28 cellular contexts compared by ENCODE assay signal in the genomic region with DNA sequence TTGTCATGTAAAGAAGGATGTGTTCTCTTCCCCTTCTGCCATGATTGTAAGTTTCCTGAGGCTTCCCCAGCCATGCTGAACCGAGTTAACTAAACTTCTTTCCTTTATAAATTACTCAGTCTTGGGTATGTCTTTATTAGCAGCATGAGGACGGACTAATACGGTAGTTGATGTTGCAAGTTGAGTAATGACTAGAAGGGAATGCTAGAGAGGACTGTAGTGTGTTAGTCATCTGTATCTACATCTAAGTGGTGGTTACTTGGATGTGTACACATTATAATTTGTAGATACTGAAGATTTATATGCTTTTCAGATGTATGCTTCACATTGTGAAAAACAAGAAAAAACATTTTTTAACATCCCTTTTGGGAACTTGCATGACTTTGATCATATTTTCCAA.
"Had no signal": no experiment of that assay in that cellular context is flagged by ENCODE, and none has a peak within 500 bp of the region (broad histone marks: within the 10 kb centered on the region; RNA-seq: fewer than 3 reads in every experiment).

No MANE protein-coding gene starts in this region.

- H3K36me3 ChIP-seq: colonic mucosa, pancreas, prostate gland, suprapubic skin, tibial artery, upper lobe of right lung had no signal

- H3K27me3 Mint-ChIP-seq: activated CD8-positive, alpha-beta T cell treated with anti-CD3 and anti-CD28 coated beads for 36 hours; activated T-helper 17 cell treated with anti-CD3 and anti-CD28 coated beads, Interleukin-2, amount 50 U/mL, for 72 hours; naive thymus-derived CD8-positive, alpha-beta T cell; stimulated activated naive B cell treated with anti-CD40 and anti-IgM and Interleukin-4, amounts not matched to agents 10 μg/mL and 1 μg/mL and 100 μg/mL, for 72 hours; T-helper 17 cell had no signal

- ATAC-seq: activated CD8-positive, alpha-beta T cell treated with anti-CD3 and anti-CD28 coated beads for 36 hours; activated T-cell treated with anti-CD3 and anti-CD28 coated beads, Interleukin-2, amount 50 U/mL, for 4 hours; activated T-helper 17 cell treated with anti-CD3 and anti-CD28 coated beads, Interleukin-2, amount 50 U/mL, for 72 hours; left ventricle myocardium superior; naive thymus-derived CD8-positive, alpha-beta T cell; pancreas; sciatic nerve; stimulated activated naive B cell treated with anti-CD40 and anti-IgM and Interleukin-4, amounts not matched to agents 10 μg/mL and 1 μg/mL and 100 μg/mL, for 72 hours; T-helper 17 cell; upper lobe of right lung; WTC11 had no signal

- H3K9me3 ChIP-seq: pancreas, prostate gland, suprapubic skin, tibial artery, upper lobe of right lung had no signal

- DNase-seq: activated CD4-positive, alpha-beta T cell treated with anti-CD3 and anti-CD28 coated beads, Interleukin-2, amount 50 U/mL, for 1 hour; activated CD8-positive, alpha-beta T cell treated with anti-CD3 and anti-CD28 coated beads for 36 hours; activated gamma-delta T cell treated with Interleukin-2 at 50 U/mL for 16 hours; activated naive CD4-positive, alpha-beta T cell treated with anti-CD3 and anti-CD28 coated beads, Interleukin-2, amount 50 U/mL, for 16 hours; activated T-cell treated with anti-CD3 and anti-CD28 coated beads, Interleukin-2, amount 50 U/mL, for 4 hours; amygdala; colonic mucosa; effector CD8-positive, alpha-beta T cell; foreskin melanocyte; left ventricle myocardium superior; midbrain; naive thymus-derived CD8-positive, alpha-beta T cell; nucleus accumbens; pancreas; retina; stimulated activated CD4-positive, alpha-beta T cell treated with anti-CD3 and anti-CD28 coated beads, Interleukin-15, amount 100 ng/mL, for 24 hours; stimulated activated CD4-positive, alpha-beta T cell treated with anti-CD3 and anti-CD28 coated beads, Interleukin-2, amount 100 ng/mL, for 24 hours; stimulated activated naive B cell treated with anti-CD40 and anti-IgM and Interleukin-4, amounts not matched to agents 10 μg/mL and 1 μg/mL and 100 μg/mL, for 72 hours; SW 1271; T-helper 17 cell; tibial artery; upper lobe of right lung had no signal

- H3K36me3 Mint-ChIP-seq: naive thymus-derived CD8-positive, alpha-beta T cell; stimulated activated naive B cell treated with anti-CD40 and anti-IgM and Interleukin-4, amounts not matched to agents 10 μg/mL and 1 μg/mL and 100 μg/mL, for 72 hours; WTC11 had no signal

- H3K27ac ChIP-seq: colonic mucosa, pancreas, prostate gland, suprapubic skin, tibial artery, upper lobe of right lung had no signal

- H3K4me3 Mint-ChIP-seq: activated CD8-positive, alpha-beta T cell treated with anti-CD3 and anti-CD28 coated beads for 36 hours; activated T-cell treated with anti-CD3 and anti-CD28 coated beads, Interleukin-2, amount 50 U/mL, for 4 hours; activated T-helper 17 cell treated with anti-CD3 and anti-CD28 coated beads, Interleukin-2, amount 50 U/mL, for 72 hours; naive thymus-derived CD8-positive, alpha-beta T cell; neural crest cell; stimulated activated naive B cell treated with anti-CD40 and anti-IgM and Interleukin-4, amounts not matched to agents 10 μg/mL and 1 μg/mL and 100 μg/mL, for 72 hours; T-helper 17 cell; WTC11 had no signal

- H3K4me3 ChIP-seq: colonic mucosa, pancreas, prostate gland, suprapubic skin, tibial artery, upper lobe of right lung had no signal

- H3K27me3 ChIP-seq: colonic mucosa, pancreas, suprapubic skin, tibial artery, upper lobe of right lung had no signal

- H3K9me3 Mint-ChIP-seq: activated CD8-positive, alpha-beta T cell treated with anti-CD3 and anti-CD28 coated beads for 36 hours; activated T-cell treated with anti-CD3 and anti-CD28 coated beads, Interleukin-2, amount 50 U/mL, for 4 hours; activated T-helper 17 cell treated with anti-CD3 and anti-CD28 coated beads, Interleukin-2, amount 50 U/mL, for 72 hours; neural crest cell; WTC11 had no signal

- H3K4me1 Mint-ChIP-seq: activated T-helper 17 cell treated with anti-CD3 and anti-CD28 coated beads, Interleukin-2, amount 50 U/mL, for 72 hours; naive thymus-derived CD8-positive, alpha-beta T cell; neural crest cell; stimulated activated naive B cell treated with anti-CD40 and anti-IgM and Interleukin-4, amounts not matched to agents 10 μg/mL and 1 μg/mL and 100 μg/mL, for 72 hours; T-helper 17 cell; WTC11 had no signal

- H3K27ac Mint-ChIP-seq: activated CD8-positive, alpha-beta T cell treated with anti-CD3 and anti-CD28 coated beads for 36 hours; activated T-helper 17 cell treated with anti-CD3 and anti-CD28 coated beads, Interleukin-2, amount 50 U/mL, for 72 hours; stimulated activated naive B cell treated with anti-CD40 and anti-IgM and Interleukin-4, amounts not matched to agents 10 μg/mL and 1 μg/mL and 100 μg/mL, for 72 hours; T-helper 17 cell; WTC11 had no signal

- H3K4me1 ChIP-seq: colonic mucosa, pancreas, prostate gland, suprapubic skin, tibial artery, upper lobe of right lung had no signal
